Comparison of ENCODE assay signal across 15 cellular contexts in genomic region chr14:61288228-61288627, GRCh38. TPM values are rescaled to one million over a fixed set of nuclear protein-coding genes. Genes with fewer than 3 reads are reported as not detected.
DNase-seq lines count a peak whose midpoint lies in the region; ATAC-seq and TF ChIP-seq lines count a peak whose summit lies in the region.
"Had no signal": no experiment of that assay in that cellular context is flagged by ENCODE, and none has a peak within 500 bp of the region (broad histone marks: within the 10 kb centered on the region; RNA-seq: fewer than 3 reads in every experiment).

No MANE protein-coding gene starts in this region.

- H3K9me3 ChIP-seq in OCI-LY7 (ENCODE audit: low read length) (no peaks in the 10 kb centered on the region), prostate gland (no peaks in the 10 kb centered on the region)
- H3K9me3 ChIP-seq: BE2C had no signal

- H3K4me3 ChIP-seq in OCI-LY7 (ENCODE audit: low read depth, low read length, poor library complexity, severe bottlenecking) (no peak overlapping the region), prostate gland (no peak overlapping the region)

- H3K4me2 ChIP-seq in OCI-LY7 (ENCODE audit: low read length): no peak overlapping the region

- CTCF ChIA-PET in OCI-LY7 (lab: Charles Lee; ENCODE audit: unreplicated experiment): no interaction called here

- H3K79me2 ChIP-seq in OCI-LY7 (ENCODE audit: insufficient read depth, low read depth, low read length): no peaks in the 10 kb centered on the region

- no TSS peak for BruUV-seq in OCI-LY7 (replicated peaks; lab: Mats Ljungman, UMichigan)

- POLR2A ChIA-PET in OCI-LY7 (lab: Charles Lee): interaction anchor here (0.6 kb wide), 1 partner anchor 29 kb away, joined by 4 read pairs; no protein-coding TSS in a partner anchor

- H4K20me1 ChIP-seq in OCI-LY7 (ENCODE audit: insufficient read depth, low read length): no peaks in the 10 kb centered on the region

- H3K9me2 ChIP-seq in OCI-LY7 (ENCODE audit: insufficient read depth, low read length): no peaks in the 10 kb centered on the region

- WGBS in prostate gland: 97% methylated on average over 4 of the region's 4 CpGs

- TF ChIP-seq POLR2A in prostate gland (IDR thresholded peaks at IDR 0.05): no peak

- H3K27ac ChIP-seq in OCI-LY7 (ENCODE audit: low read depth, low read length, poor library complexity, severe bottlenecking) (no peak overlapping the region), prostate gland (no peak overlapping the region)

- intact Hi-C loops in OCI-LY7 (cut with micrococcal nuclease; ENCODE audit: unreplicated experiment): no loop called here
- intact Hi-C loops in prostate gland (cut with DNase I): no loop called here

- H3K36me3 ChIP-seq in OCI-LY7 (ENCODE audit: insufficient read depth, low read length) (no peaks in the 10 kb centered on the region), prostate gland (no peaks in the 10 kb centered on the region)
- H3K36me3 ChIP-seq: BE2C had no signal

- DNase-seq in OCI-LY7 (ENCODE audit: low spot score) (no peak), left lobe of liver (ENCODE audit: low spot score) (no peak), mucosa of gallbladder (ENCODE audit: low spot score) (peak; percentile 43), SKM-1 treated with dmso at 0.1 percent for 144 hours (lab: John Stamatoyannopoulos, UW; ENCODE audit: unreplicated experiment) (no peak), prostate gland (ENCODE audit: low spot score) (no peak)
- DNase-seq: ACHN; BE2C; C1 segment of cervical spinal cord; CD4-positive, CD25-positive, alpha-beta regulatory T cell; CD8-positive, alpha-beta memory T cell; COR-L47; H9; KG1 had no signal

- H3K4me1 ChIP-seq in OCI-LY7 (ENCODE audit: insufficient read depth, low read length, poor library complexity, severe bottlenecking): no peaks in the 10 kb centered on the region
- H3K4me1 ChIP-seq in prostate gland (replicated peaks): no peaks in the 10 kb centered on the region
- H3K4me1 ChIP-seq: BE2C had no signal

- TF ChIP-seq CTCF in OCI-LY7 (conservative IDR thresholded peaks at IDR 0.05; ENCODE audit: low read length) (no peak), prostate gland (IDR thresholded peaks at IDR 0.05) (no peak)

- H2AFZ ChIP-seq in OCI-LY7 (ENCODE audit: low read length): peak overlapping the region; percentile 62

- H3K27me3 ChIP-seq in prostate gland (replicated peaks; ENCODE audit: insufficient read depth): no peaks in the 10 kb centered on the region

- ATAC-seq in left lobe of liver (peak; percentile 60), HG03354 (IDR thresholded peaks at IDR 0.05; ENCODE audit: poor library complexity, severe bottlenecking, unreplicated experiment) (no peak), HG02678 (IDR thresholded peaks at IDR 0.05; ENCODE audit: unreplicated experiment) (no peak)

RNA-seq across cellular contexts. Expression of gene TMEM30B, which starts 7.1 kb away (rescaled TPM):
- total RNA-seq in OCI-LY7 (2014; rRNA removed; shearing (Covaris generic)): not detected in 2 replicates
- total RNA-seq in OCI-LY7 (2022) (not detected in 2 replicates), left lobe of liver (10.5 TPM), mucosa of gallbladder (97.8 TPM), prostate gland (10 to 100 TPM; 57.1 to 98.5 TPM)

RNA-seq across cellular contexts. Expression of gene PRKCH, which starts 33.2 kb away (rescaled TPM):
- 0.72 and 0.85 TPM in 2 replicates for total RNA-seq in OCI-LY7 (2014; rRNA removed; shearing (Covaris generic))
- total RNA-seq in OCI-LY7 (2022) (0.42 and 2.3 TPM in 2 replicates), left lobe of liver (6.4 TPM), mucosa of gallbladder (28.5 TPM), prostate gland (10 to 100 TPM; 27.6 to 33.9 TPM)

Comparison
In these comparisons a context has a peak if more than half of its experiments do, and no peak if none do; other contexts are left out.
1. RNA of gene TMEM30B, which starts 7.1 kb away (total RNA-seq): 57.1 to 98.5 TPM in prostate gland, 97.8 TPM in mucosa of gallbladder (single experiment) and 10.5 TPM in left lobe of liver (single experiment); not detected in OCI-LY7; every median in the first group is over 10 times any median in the second.